1 cellular context compared by ENCODE assay signal in genomic region chr16:55019419-55020131, GRCh38.
TF ChIP-seq lines count a peak whose summit lies in the region.

No MANE protein-coding gene starts in this region.

TF ChIP-seq in H1, 55 proteins besides CTCF, POLR2A, EP300 and RAD21:
- TF ChIP-seq POLR2AphosphoS5 (IDR thresholded peaks at IDR 0.05; ENCODE audit: low read depth, low read length) (no peak), SUZ12 (IDR thresholded peaks at IDR 0.05; ENCODE audit: low read length) (no peak), CEBPB (IDR thresholded peaks at IDR 0.05; ENCODE audit: low read depth, low read length) (no peak), CBX8 (IDR thresholded peaks at IDR 0.05; ENCODE audit: borderline replicate concordance, low read depth, low read length) (no peak), SP2 (IDR thresholded peaks at IDR 0.05; ENCODE audit: low read length) (no peak), FOSL1 (IDR thresholded peaks at IDR 0.05; ENCODE audit: insufficient read depth, low read depth, low read length) (no peak), E2F6 (IDR thresholded peaks at IDR 0.05) (no peak), TAF7 (optimal IDR thresholded peaks at IDR 0.05; ENCODE audit: borderline replicate concordance, low read depth, low read length) (no peak), EZH2 (IDR thresholded peaks at IDR 0.05; ENCODE audit: low read depth, low read length, severe bottlenecking) (no peak), ATF2 (IDR thresholded peaks at IDR 0.05; ENCODE audit: low read length) (no peak)
